1 cellular context compared by ENCODE assay signal in genomic region chr7:47979145-47979831, GRCh38.
TF ChIP-seq lines count a peak whose summit lies in the region.

Gene HUS1, minus strand, starts transcription at chr7:47979615. Its CDS starts 96 bp downstream, at chr7:47979519.

TF ChIP-seq in K562, 482 proteins besides CTCF, POLR2A, EP300 and RAD21 (continued from another document and continues in another):
- TF ChIP-seq, protein P1, sequence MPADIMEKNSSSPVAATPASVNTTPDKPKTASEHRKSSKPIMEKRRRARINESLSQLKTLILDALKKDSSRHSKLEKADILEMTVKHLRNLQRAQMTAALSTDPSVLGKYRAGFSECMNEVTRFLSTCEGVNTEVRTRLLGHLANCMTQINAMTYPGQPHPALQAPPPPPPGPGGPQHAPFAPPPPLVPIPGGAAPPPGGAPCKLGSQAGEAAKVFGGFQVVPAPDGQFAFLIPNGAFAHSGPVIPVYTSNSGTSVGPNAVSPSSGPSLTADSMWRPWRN (IDR thresholded peaks at IDR 0.05; ENCODE audit: low read depth) = no peak
- no peak for TF ChIP-seq NCOA4 (IDR thresholded peaks at IDR 0.05; ENCODE audit: partially characterized antibody)
- 0 out of 2 replicates have a peak, but pooled peaks have one; percentile 32 for TF ChIP-seq ZNF175 (CRISPR knock-in tag; IDR thresholded peaks at IDR 0.05; ENCODE audit: low read depth)
- TF ChIP-seq NCOA2 (IDR thresholded peaks at IDR 0.05; ENCODE audit: partially characterized antibody in 2 of 2) = no peak
- TF ChIP-seq ZNF766 (CRISPR knock-in tag; conservative IDR thresholded peaks at IDR 0.05) = no peak
- TF ChIP-seq MTF1 (CRISPR knock-in tag; IDR thresholded peaks at IDR 0.05; ENCODE audit: borderline replicate concordance) = no peak
- 0 out of 2 replicates have a peak, but pooled peaks have one; percentile 75 for TF ChIP-seq ZKSCAN1 (IDR thresholded peaks at IDR 0.05; ENCODE audit: low read depth, low read length)
- TF ChIP-seq, protein P2, sequence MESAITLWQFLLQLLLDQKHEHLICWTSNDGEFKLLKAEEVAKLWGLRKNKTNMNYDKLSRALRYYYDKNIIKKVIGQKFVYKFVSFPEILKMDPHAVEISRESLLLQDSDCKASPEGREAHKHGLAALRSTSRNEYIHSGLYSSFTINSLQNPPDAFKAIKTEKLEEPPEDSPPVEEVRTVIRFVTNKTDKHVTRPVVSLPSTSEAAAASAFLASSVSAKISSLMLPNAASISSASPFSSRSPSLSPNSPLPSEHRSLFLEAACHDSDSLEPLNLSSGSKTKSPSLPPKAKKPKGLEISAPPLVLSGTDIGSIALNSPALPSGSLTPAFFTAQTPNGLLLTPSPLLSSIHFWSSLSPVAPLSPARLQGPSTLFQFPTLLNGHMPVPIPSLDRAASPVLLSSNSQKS (CRISPR knock-in tag; IDR thresholded peaks at IDR 0.05) = no peak
- TF ChIP-seq TBL1XR1 (IDR thresholded peaks at IDR 0.05; ENCODE audit: low read length in 2 of 2) = peak; percentile 22 to 56; a peak in 1 of 4 replicates
- no peak for TF ChIP-seq NFYB (IDR thresholded peaks at IDR 0.05; ENCODE audit: extremely low read depth, insufficient read length)
- no peak for TF ChIP-seq MAFF (IDR thresholded peaks at IDR 0.05; ENCODE audit: low read length)
- TF ChIP-seq ZNF274 (IDR thresholded peaks at IDR 0.05; ENCODE audit: borderline replicate concordance, low read depth, low read length) = no peak
- no peak for TF ChIP-seq HNRNPK (IDR thresholded peaks at IDR 0.05; ENCODE audit: low read depth, low read length, poor library complexity, severe bottlenecking)
- peak; percentile 98 for TF ChIP-seq NCOA1 (IDR thresholded peaks at IDR 0.05; ENCODE audit: low read depth)
- TF ChIP-seq PPARD (CRISPR knock-in tag; IDR thresholded peaks at IDR 0.05) = no peak
- TF ChIP-seq, protein P3, sequence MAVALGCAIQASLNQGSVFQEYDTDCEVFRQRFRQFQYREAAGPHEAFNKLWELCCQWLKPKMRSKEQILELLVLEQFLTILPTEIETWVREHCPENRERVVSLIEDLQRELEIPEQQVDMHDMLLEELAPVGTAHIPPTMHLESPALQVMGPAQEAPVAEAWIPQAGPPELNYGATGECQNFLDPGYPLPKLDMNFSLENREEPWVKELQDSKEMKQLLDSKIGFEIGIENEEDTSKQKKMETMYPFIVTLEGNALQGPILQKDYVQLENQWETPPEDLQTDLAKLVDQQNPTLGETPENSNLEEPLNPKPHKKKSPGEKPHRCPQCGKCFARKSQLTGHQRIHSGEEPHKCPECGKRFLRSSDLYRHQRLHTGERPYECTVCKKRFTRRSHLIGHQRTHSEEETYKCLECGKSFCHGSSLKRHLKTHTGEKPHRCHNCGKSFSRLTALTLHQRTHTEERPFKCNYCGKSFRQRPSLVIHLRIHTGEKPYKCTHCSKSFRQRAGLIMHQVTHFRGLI (CRISPR knock-in tag; IDR thresholded peaks at IDR 0.05) = no peak
- no peak for TF ChIP-seq SPI1 (IDR thresholded peaks at IDR 0.05; ENCODE audit: borderline replicate concordance, low read depth, low read length)
- TF ChIP-seq PML (IDR thresholded peaks at IDR 0.05; ENCODE audit: low read length) = peak; percentile 67
- peak; percentile 99 for TF ChIP-seq NR2C1 (IDR thresholded peaks at IDR 0.05)
- peak; percentile 99 for TF ChIP-seq NR2C1 (tag; IDR thresholded peaks at IDR 0.05)
- peak; percentile 59 to 70; a peak in 3 of 4 replicates for TF ChIP-seq TEAD1 (CRISPR knock-in tag; IDR thresholded peaks at IDR 0.05)
- TF ChIP-seq DLX4 (CRISPR knock-in tag; IDR thresholded peaks at IDR 0.05) = no peak
- peak; percentile 67; the same call in 1 of the 2 replicates for TF ChIP-seq MBD2 (IDR thresholded peaks at IDR 0.05; ENCODE audit: borderline replicate concordance, low read depth)
- TF ChIP-seq HDAC3 (IDR thresholded peaks at IDR 0.05; ENCODE audit: borderline replicate concordance, partially characterized antibody) = no peak
- TF ChIP-seq ZFP36 (IDR thresholded peaks at IDR 0.05; ENCODE audit: low read depth, low read length, partially characterized antibody) = peak; percentile 6
- TF ChIP-seq, protein P4, sequence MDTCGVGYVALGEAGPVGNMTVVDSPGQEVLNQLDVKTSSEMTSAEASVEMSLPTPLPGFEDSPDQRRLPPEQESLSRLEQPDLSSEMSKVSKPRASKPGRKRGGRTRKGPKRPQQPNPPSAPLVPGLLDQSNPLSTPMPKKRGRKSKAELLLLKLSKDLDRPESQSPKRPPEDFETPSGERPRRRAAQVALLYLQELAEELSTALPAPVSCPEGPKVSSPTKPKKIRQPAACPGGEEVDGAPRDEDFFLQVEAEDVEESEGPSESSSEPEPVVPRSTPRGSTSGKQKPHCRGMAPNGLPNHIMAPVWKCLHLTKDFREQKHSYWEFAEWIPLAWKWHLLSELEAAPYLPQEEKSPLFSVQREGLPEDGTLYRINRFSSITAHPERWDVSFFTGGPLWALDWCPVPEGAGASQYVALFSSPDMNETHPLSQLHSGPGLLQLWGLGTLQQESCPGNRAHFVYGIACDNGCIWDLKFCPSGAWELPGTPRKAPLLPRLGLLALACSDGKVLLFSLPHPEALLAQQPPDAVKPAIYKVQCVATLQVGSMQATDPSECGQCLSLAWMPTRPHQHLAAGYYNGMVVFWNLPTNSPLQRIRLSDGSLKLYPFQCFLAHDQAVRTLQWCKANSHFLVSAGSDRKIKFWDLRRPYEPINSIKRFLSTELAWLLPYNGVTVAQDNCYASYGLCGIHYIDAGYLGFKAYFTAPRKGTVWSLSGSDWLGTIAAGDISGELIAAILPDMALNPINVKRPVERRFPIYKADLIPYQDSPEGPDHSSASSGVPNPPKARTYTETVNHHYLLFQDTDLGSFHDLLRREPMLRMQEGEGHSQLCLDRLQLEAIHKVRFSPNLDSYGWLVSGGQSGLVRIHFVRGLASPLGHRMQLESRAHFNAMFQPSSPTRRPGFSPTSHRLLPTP (IDR thresholded peaks at IDR 0.05; ENCODE audit: borderline replicate concordance, extremely low read depth, insufficient read length) = no peak
- TF ChIP-seq TGIF2 (CRISPR knock-in tag; IDR thresholded peaks at IDR 0.05) = no peak
- no peak for TF ChIP-seq ILF3 (IDR thresholded peaks at IDR 0.05; ENCODE audit: borderline replicate concordance)
- TF ChIP-seq, protein P5, sequence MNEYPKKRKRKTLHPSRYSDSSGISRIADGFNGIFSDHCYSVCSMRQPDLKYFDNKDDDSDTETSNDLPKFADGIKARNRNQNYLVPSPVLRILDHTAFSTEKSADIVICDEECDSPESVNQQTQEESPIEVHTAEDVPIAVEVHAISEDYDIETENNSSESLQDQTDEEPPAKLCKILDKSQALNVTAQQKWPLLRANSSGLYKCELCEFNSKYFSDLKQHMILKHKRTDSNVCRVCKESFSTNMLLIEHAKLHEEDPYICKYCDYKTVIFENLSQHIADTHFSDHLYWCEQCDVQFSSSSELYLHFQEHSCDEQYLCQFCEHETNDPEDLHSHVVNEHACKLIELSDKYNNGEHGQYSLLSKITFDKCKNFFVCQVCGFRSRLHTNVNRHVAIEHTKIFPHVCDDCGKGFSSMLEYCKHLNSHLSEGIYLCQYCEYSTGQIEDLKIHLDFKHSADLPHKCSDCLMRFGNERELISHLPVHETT (CRISPR knock-in tag; conservative IDR thresholded peaks at IDR 0.05 in 1 of 2, IDR thresholded peaks at IDR 0.05 in 1 of 2) = peak in 1 of 2 experiments; percentile 92; a peak in 2 of 4 replicates
- no peak for TF ChIP-seq SIRT6 (IDR thresholded peaks at IDR 0.05; ENCODE audit: low read depth, low read length)
- no peak for TF ChIP-seq RBM17 (IDR thresholded peaks at IDR 0.05; ENCODE audit: borderline replicate concordance, low read depth, low read length)
- TF ChIP-seq YY1 (IDR thresholded peaks at IDR 0.05; ENCODE audit: borderline replicate concordance in 1 of 3, control insufficient read depth in 1 of 3, extremely low read depth in 1 of 3, insufficient read depth in 3 of 3, insufficient read length in 1 of 3, insufficient replicate concordance in 2 of 3, low read depth in 1 of 3, low read length in 2 of 3) = peak; percentile 36 to 87 (median 82)
- TF ChIP-seq, protein P6, sequence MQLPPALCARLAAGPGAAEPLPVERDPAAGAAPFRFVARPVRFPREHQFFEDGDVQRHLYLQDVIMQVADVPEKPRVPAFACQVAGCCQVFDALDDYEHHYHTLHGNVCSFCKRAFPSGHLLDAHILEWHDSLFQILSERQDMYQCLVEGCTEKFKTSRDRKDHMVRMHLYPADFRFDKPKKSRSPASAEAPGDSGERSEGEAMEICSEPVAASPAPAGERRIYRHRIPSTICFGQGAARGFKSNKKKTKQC (CRISPR knock-in tag; IDR thresholded peaks at IDR 0.05) = peak; percentile 76; the same call in 1 of the 2 replicates
- TF ChIP-seq, protein P7, sequence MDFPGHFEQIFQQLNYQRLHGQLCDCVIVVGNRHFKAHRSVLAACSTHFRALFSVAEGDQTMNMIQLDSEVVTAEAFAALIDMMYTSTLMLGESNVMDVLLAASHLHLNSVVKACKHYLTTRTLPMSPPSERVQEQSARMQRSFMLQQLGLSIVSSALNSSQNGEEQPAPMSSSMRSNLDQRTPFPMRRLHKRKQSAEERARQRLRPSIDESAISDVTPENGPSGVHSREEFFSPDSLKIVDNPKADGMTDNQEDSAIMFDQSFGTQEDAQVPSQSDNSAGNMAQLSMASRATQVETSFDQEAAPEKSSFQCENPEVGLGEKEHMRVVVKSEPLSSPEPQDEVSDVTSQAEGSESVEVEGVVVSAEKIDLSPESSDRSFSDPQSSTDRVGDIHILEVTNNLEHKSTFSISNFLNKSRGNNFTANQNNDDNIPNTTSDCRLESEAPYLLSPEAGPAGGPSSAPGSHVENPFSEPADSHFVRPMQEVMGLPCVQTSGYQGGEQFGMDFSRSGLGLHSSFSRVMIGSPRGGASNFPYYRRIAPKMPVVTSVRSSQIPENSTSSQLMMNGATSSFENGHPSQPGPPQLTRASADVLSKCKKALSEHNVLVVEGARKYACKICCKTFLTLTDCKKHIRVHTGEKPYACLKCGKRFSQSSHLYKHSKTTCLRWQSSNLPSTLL (IDR thresholded peaks at IDR 0.05) = no peak
- TF ChIP-seq CREM (IDR thresholded peaks at IDR 0.05; ENCODE audit: low read depth) = peak; percentile 93
- TF ChIP-seq COPS2 (conservative IDR thresholded peaks at IDR 0.05) = no peak
- TF ChIP-seq MED1 (CRISPR knock-in tag; IDR thresholded peaks at IDR 0.05; ENCODE audit: borderline replicate concordance) = no peak
- TF ChIP-seq POLR2B (IDR thresholded peaks at IDR 0.05; ENCODE audit: low read depth, partially characterized antibody) = peak; percentile 91
- TF ChIP-seq FOXA1 (IDR thresholded peaks at IDR 0.05; ENCODE audit: borderline replicate concordance) = no peak
- TF ChIP-seq IRF2 (CRISPR knock-in tag; IDR thresholded peaks at IDR 0.05) = no peak
- peak; percentile 44; the same call in 1 of the 2 replicates for TF ChIP-seq NR4A1 (CRISPR knock-in tag; IDR thresholded peaks at IDR 0.05)
- TF ChIP-seq NR4A1 (tag; IDR thresholded peaks at IDR 0.05) = peak; percentile 64; the same call in 1 of the 2 replicates
- TF ChIP-seq ZNF436 (CRISPR knock-in tag; IDR thresholded peaks at IDR 0.05) = no peak
- TF ChIP-seq POLR2H (tag; IDR thresholded peaks at IDR 0.05; ENCODE audit: low read depth) = peak; percentile 86
- TF ChIP-seq SMARCB1 (IDR thresholded peaks at IDR 0.05; ENCODE audit: insufficient read length, low read depth) = no peak
- no peak for TF ChIP-seq RBM14 (IDR thresholded peaks at IDR 0.05; ENCODE audit: borderline replicate concordance, insufficient read depth, low read depth, low read length)
- TF ChIP-seq ZNF561 (CRISPR knock-in tag; conservative IDR thresholded peaks at IDR 0.05) = no peak
- TF ChIP-seq ZZZ3 (IDR thresholded peaks at IDR 0.05) = peak; percentile 89
- no peak for TF ChIP-seq STAT6 (CRISPR knock-in tag; IDR thresholded peaks at IDR 0.05)
- TF ChIP-seq ZNF282 (CRISPR knock-in tag; IDR thresholded peaks at IDR 0.05) = no peak
- TF ChIP-seq GTF2A2 (tag; IDR thresholded peaks at IDR 0.05) = peak; percentile 69; the same call in 1 of the 2 replicates
- peak; percentile 94 for TF ChIP-seq MTA3 (IDR thresholded peaks at IDR 0.05; ENCODE audit: borderline replicate concordance)
- TF ChIP-seq TCF7L2 (IDR thresholded peaks at IDR 0.05; ENCODE audit: low read depth, low read length) = no peak
- no peak for TF ChIP-seq ZNF239 (CRISPR knock-in tag; IDR thresholded peaks at IDR 0.05)
- no peak for TF ChIP-seq TAL1 (IDR thresholded peaks at IDR 0.05)
- peak; percentile 42 to 65; a peak in 2 of 4 replicates for TF ChIP-seq SIN3A (IDR thresholded peaks at IDR 0.05; ENCODE audit: borderline replicate concordance in 2 of 2, control insufficient read depth in 1 of 2, low read depth in 2 of 2, low read length in 2 of 2)
- no peak for TF ChIP-seq FOXM1 (IDR thresholded peaks at IDR 0.05; ENCODE audit: low read depth)
- TF ChIP-seq FOXM1 (CRISPR knock-in tag; IDR thresholded peaks at IDR 0.05; ENCODE audit: low read depth) = no peak
- no peak for TF ChIP-seq PHB2 (IDR thresholded peaks at IDR 0.05; ENCODE audit: low read depth)
- no peak for TF ChIP-seq CHD4 (IDR thresholded peaks at IDR 0.05; ENCODE audit: insufficient read depth, insufficient replicate concordance, low read depth, low read length, poor library complexity, severe bottlenecking)
- no peak for TF ChIP-seq SP2 (IDR thresholded peaks at IDR 0.05; ENCODE audit: extremely low read depth, low read depth, low read length, poor library complexity, severe bottlenecking)
- no peak for TF ChIP-seq ZSCAN32 (CRISPR knock-in tag; IDR thresholded peaks at IDR 0.05)
- no peak for TF ChIP-seq ZNF431 (CRISPR knock-in tag; IDR thresholded peaks at IDR 0.05)
- no peak for TF ChIP-seq HEY1 (CRISPR knock-in tag; IDR thresholded peaks at IDR 0.05; ENCODE audit: borderline replicate concordance)
- no peak for TF ChIP-seq POLR3A (IDR thresholded peaks at IDR 0.05; ENCODE audit: borderline replicate concordance, extremely low read depth, insufficient read depth, insufficient read length)
- TF ChIP-seq MCM5 (IDR thresholded peaks at IDR 0.05; ENCODE audit: low read depth) = no peak
